ENCODE assay signal across 9 cellular contexts in genomic region chr7:5629941-5630340, GRCh38. TPM values are rescaled to one million over a fixed set of nuclear protein-coding genes. Genes with fewer than 3 reads are reported as not detected.
DNase-seq lines count a peak whose midpoint lies in the region; ATAC-seq and TF ChIP-seq lines count a peak whose summit lies in the region.
"Had no signal": no experiment of that assay in that cellular context is flagged by ENCODE, and none has a peak within 500 bp of the region (broad histone marks: within the 10 kb centered on the region; RNA-seq: fewer than 3 reads in every experiment).

No MANE protein-coding gene starts in this region.

- no peak overlapping the region for H3K27ac ChIP-seq in psoas muscle

- H3K4me1 Mint-ChIP-seq in T-helper 2 cell treated with Interferon-gamma antibody and Interleukin-4, amounts not matched to agents 5 μg/mL and 100 μg/mL, for 36 hours (ENCODE audit: low read depth): peaks cover 25% of the 10 kb centered on the region

- 72 to 73% (median 73%) methylated on average over 4 of the region's 4 CpGs for WGBS in psoas muscle, 3 donors

- ATAC-seq in psoas muscle (peak in 1 of 4 donors; percentile 30), HG02588 (IDR thresholded peaks at IDR 0.05; ENCODE audit: unreplicated experiment) (no peak), HG02610 (IDR thresholded peaks at IDR 0.05; ENCODE audit: unreplicated experiment) (no peak)

- H3K27ac Mint-ChIP-seq in T-helper 2 cell treated with Interferon-gamma antibody and Interleukin-4, amounts not matched to agents 5 μg/mL and 100 μg/mL, for 36 hours: peak overlapping the region; percentile 7

- H3K4me3 ChIP-seq in cardiac fibroblast (replicated peaks in 1 of 2; ENCODE audit: low read depth in 2 of 2, low read length in 2 of 2) (no peak overlapping the region), psoas muscle (no peak overlapping the region)
- H3K4me3 ChIP-seq: dorsolateral prefrontal cortex had no signal

- intact Hi-C loops in psoas muscle (cut with DNase I): no loop called here

- no peak overlapping the region for H3K4me3 Mint-ChIP-seq in T-helper 2 cell treated with Interferon-gamma antibody and Interleukin-4, amounts not matched to agents 5 μg/mL and 100 μg/mL, for 36 hours

- H3K9me3 ChIP-seq in psoas muscle: no peaks in the 10 kb centered on the region

- peaks cover 0 to 12% of the 10 kb centered on the region in 2 donors for H3K36me3 ChIP-seq in psoas muscle (ENCODE audit: insufficient read depth in 1 of 2, low read depth in 1 of 2)

- TF ChIP-seq CTCF in cardiac fibroblast (IDR thresholded peaks at IDR 0.05; ENCODE audit: low read depth, low read length): peak; percentile 19
- TF ChIP-seq CTCF in psoas muscle (IDR thresholded peaks at IDR 0.05): no peak

- H3K27me3 ChIP-seq in psoas muscle (ENCODE audit: insufficient read depth in 3 of 3, low read length in 2 of 3): no peaks in the 10 kb centered on the region
- H3K27me3 ChIP-seq: dorsolateral prefrontal cortex had no signal

- no peaks in the 10 kb centered on the region for H3K27me3 Mint-ChIP-seq in T-helper 2 cell treated with Interferon-gamma antibody and Interleukin-4, amounts not matched to agents 5 μg/mL and 100 μg/mL, for 36 hours (ENCODE audit: low read depth)

- peaks cover 23% of the 10 kb centered on the region for H3K4me1 ChIP-seq in psoas muscle

- H3K36me3 Mint-ChIP-seq in T-helper 2 cell treated with Interferon-gamma antibody and Interleukin-4, amounts not matched to agents 5 μg/mL and 100 μg/mL, for 36 hours (ENCODE audit: low read depth): peaks cover 18% of the 10 kb centered on the region

- DNase-seq in EL (peak; percentile 85), cardiac fibroblast (ENCODE audit: low read depth in 2 of 2) (peak; percentile 43 to 86), psoas muscle (peak; percentile 37 to 40), DMS153 (lab: John Stamatoyannopoulos, UW) (no peak), SKM-1 (lab: John Stamatoyannopoulos, UW; ENCODE audit: unreplicated experiment) (no peak)
- DNase-seq in T-helper 2 cell treated with Interferon-gamma antibody and Interleukin-4, amounts not matched to agents 5 μg/mL and 100 μg/mL, for 36 hours (ENCODE audit: low spot score): peak; percentile 42

- no peaks in the 10 kb centered on the region for H3K9me3 Mint-ChIP-seq in T-helper 2 cell treated with Interferon-gamma antibody and Interleukin-4, amounts not matched to agents 5 μg/mL and 100 μg/mL, for 36 hours

RNA-seq across cellular contexts. Expression of gene FSCN1, which starts 37.3 kb away (rescaled TPM):
- 10 to 100 TPM in 1 of 4 donors, 1 to 10 TPM in 3; 4.8 to 15.8 (median 8.1) TPM for total RNA-seq in psoas muscle
- polyA plus RNA-seq in psoas muscle: 1 to 10 TPM; 2.2 to 8.3 (median 2.8) TPM

Comparison
In these comparisons a context has a peak if more than half of its experiments do, and no peak if none do; other contexts are left out.
1. DNase-seq: peak in EL (single experiment), T-helper 2 cell treated with Interferon-gamma antibody and Interleukin-4, amounts not matched to agents 5 μg/mL and 100 μg/mL, for 36 hours (single experiment), cardiac fibroblast (2 of 2) and psoas muscle (2 of 2); none in DMS153 (single experiment) and SKM-1 (single experiment).